In genomic region chr16:57893217-57893558, GRCh38 we compare ENCODE assay signal across 20 cellular contexts.
DNase-seq lines count a peak whose midpoint lies in the region; ATAC-seq and TF ChIP-seq lines count a peak whose summit lies in the region.
"Had no signal": no experiment of that assay in that cellular context is flagged by ENCODE, and none has a peak within 500 bp of the region (broad histone marks: within the 10 kb centered on the region; RNA-seq: fewer than 3 reads in every experiment).

No MANE protein-coding gene starts in this region.

- H3K4me3 ChIP-seq in Caco-2 (ENCODE audit: low read depth, low read length) (no peak overlapping the region), right lobe of liver (peak overlapping the region in 2 of 3 donors; percentile 8 to 14), spleen (peak overlapping the region in 2 of 8 donors; percentile 6 to 33)
- H3K4me3 ChIP-seq: psoas muscle, tibial artery had no signal

- H3K4me1 Mint-ChIP-seq in Caco-2 (ENCODE audit: low read depth, unreplicated experiment), result peaks cover 42% of the 10 kb centered on the region

- no peaks in the 10 kb centered on the region for H3K9me3 ChIP-seq in Caco-2
- no peaks in the 10 kb centered on the region for H3K9me3 ChIP-seq in right lobe of liver
- no peaks in the 10 kb centered on the region for H3K9me3 ChIP-seq in spleen
- H3K9me3 ChIP-seq: psoas muscle, tibial artery had no signal

- peaks cover 33% of the 10 kb centered on the region for H3K4me1 ChIP-seq in Caco-2
- H3K4me1 ChIP-seq in right lobe of liver, result peaks cover 0 to 66% (median 41%) of the 10 kb centered on the region in 4 donors
- H3K4me1 ChIP-seq in spleen, result peaks cover 5 to 69% (median 26%) of the 10 kb centered on the region in 6 donors
- H3K4me1 ChIP-seq: psoas muscle, tibial artery had no signal

- TF ChIP-seq POLR2A in right lobe of liver (IDR thresholded peaks at IDR 0.05) (no peak), spleen (IDR thresholded peaks at IDR 0.05) (no peak)

- H3K36me3 ChIP-seq in Caco-2 (ENCODE audit: control insufficient read depth, insufficient read depth, low read length) (no peaks in the 10 kb centered on the region), right lobe of liver (no peaks in the 10 kb centered on the region), spleen (no peaks in the 10 kb centered on the region)
- H3K36me3 ChIP-seq: tibial artery had no signal

- H3K27ac Mint-ChIP-seq in Caco-2 (ENCODE audit: unreplicated experiment), result peak overlapping the region; percentile 11
- H3K27ac Mint-ChIP-seq: activated CD8-positive, alpha-beta T cell treated with anti-CD3 and anti-CD28 coated beads for 36 hours; activated naive CD8-positive, alpha-beta T cell; activated T-cell treated with anti-CD3 and anti-CD28 coated beads, Interleukin-2, amount 50 U/mL, for 72 hours had no signal

- H3K9me3 Mint-ChIP-seq in Caco-2 (ENCODE audit: unreplicated experiment), result no peaks in the 10 kb centered on the region
- H3K9me3 Mint-ChIP-seq: activated CD8-positive, alpha-beta T cell treated with anti-CD3 and anti-CD28 coated beads for 36 hours; activated T-cell treated with anti-CD3 and anti-CD28 coated beads, Interleukin-2, amount 50 U/mL, for 72 hours; naive thymus-derived CD8-positive, alpha-beta T cell had no signal

- POLR2A ChIA-PET in Caco-2 (lab: Charles Lee), result interaction anchor here (0.7 kb wide), 1 partner anchor 210 kb away, joined by 3 read pairs; no protein-coding TSS in a partner anchor

- H3K4me3 Mint-ChIP-seq in Caco-2 (ENCODE audit: unreplicated experiment), result no peak overlapping the region
- H3K4me3 Mint-ChIP-seq: activated CD8-positive, alpha-beta T cell treated with anti-CD3 and anti-CD28 coated beads for 36 hours; activated naive CD8-positive, alpha-beta T cell; activated T-cell treated with anti-CD3 and anti-CD28 coated beads, Interleukin-2, amount 50 U/mL, for 72 hours had no signal

- CTCF ChIA-PET in Caco-2 (lab: Charles Lee), result no interaction called here

- TF ChIP-seq CTCF in Caco-2 (IDR thresholded peaks at IDR 0.05; ENCODE audit: insufficient read depth in 1 of 2, low read depth in 1 of 2, low read length in 1 of 2, severe bottlenecking in 1 of 2, unreplicated experiment in 1 of 2) (no peak), right lobe of liver (IDR thresholded peaks at IDR 0.05) (no peak), spleen (IDR thresholded peaks at IDR 0.05 in 8 of 11, conservative IDR thresholded peaks at IDR 0.05 in 3 of 11) (no peak)

- no TSS peak for BruUV-seq in Caco-2 (replicated peaks; lab: Mats Ljungman, UMichigan)

- DNase-seq in Caco-2 (no peak), astrocyte of the hippocampus (ENCODE audit: low read depth, low spot score) (peak; percentile 23), right lobe of liver (no peak), spleen (no peak), amygdala (lab: John Stamatoyannopoulos, UW) (no peak), sciatic nerve (ENCODE audit: low spot score) (no peak), HuH-7 (ENCODE audit: low spot score) (no peak)
- DNase-seq in stimulated activated CD4-positive, alpha-beta T cell treated with anti-CD3 and anti-CD28 coated beads, Interleukin-12 subunit alpha, Interleukin-12 subunit beta, amount 100 ng/mL, for 4 hours, result no peak
- DNase-seq: activated CD4-positive, CD25-positive, alpha-beta regulatory T cell; activated CD8-positive, alpha-beta T cell treated with anti-CD3 and anti-CD28 coated beads for 36 hours; activated T-cell treated with anti-CD3 and anti-CD28 coated beads, Interleukin-2, amount 50 U/mL, for 72 hours; COR-L47; Karpas-422; NCI-H1105 treated with DMSO at 0.1 percent for 48 hours; NCI-H524 treated with DMSO at 0.1 percent for 48 hours; psoas muscle; SIG-M5; tibial artery had no signal

- WGBS in right lobe of liver (ENCODE audit: insufficient coverage, low coverage, low lambda C conversion rate, missing lambda C conversion rate), result 18% methylated on average over 3 of the region's 5 CpGs
- 88 to 96% (median 92%) methylated on average over 5 of the region's 5 CpGs for WGBS in spleen, 5 donors

- H3K27ac ChIP-seq in right lobe of liver, result peak overlapping the region; percentile 87 to 96 (median 95)
- H3K27ac ChIP-seq in spleen, result peak overlapping the region in 7 of 8 donors; percentile 64 to 93 (median 86)
- H3K27ac ChIP-seq: psoas muscle, tibial artery had no signal

- ATAC-seq in right lobe of liver, result no peak
- ATAC-seq in sciatic nerve, result no peak
- ATAC-seq: activated CD8-positive, alpha-beta T cell treated with anti-CD3 and anti-CD28 coated beads for 36 hours; activated T-cell treated with anti-CD3 and anti-CD28 coated beads, Interleukin-2, amount 50 U/mL, for 72 hours; naive thymus-derived CD8-positive, alpha-beta T cell had no signal

- H3K27me3 Mint-ChIP-seq in Caco-2 (ENCODE audit: insufficient read depth, unreplicated experiment), result no peaks in the 10 kb centered on the region

- H3K27me3 ChIP-seq in Caco-2 (replicated peaks; ENCODE audit: control insufficient read depth, insufficient read depth, low read length), result no peaks in the 10 kb centered on the region
- H3K27me3 ChIP-seq in right lobe of liver, result no peaks in the 10 kb centered on the region
- peaks cover 0 to 16% (median 0%) of the 10 kb centered on the region in 7 donors for H3K27me3 ChIP-seq in spleen (replicated peaks in 1 of 7)

- intact Hi-C loops in Caco-2 (cut with micrococcal nuclease; ENCODE audit: unreplicated experiment), result loop anchor here (5.0 kb wide), 1 partner anchor 136 kb away; no protein-coding TSS in a partner anchor
- intact Hi-C loops in right lobe of liver (cut with DNase I), result no loop called here
- intact Hi-C loops in spleen (cut with DNase I; ENCODE audit: low total_unique reads), result no loop called here
- intact Hi-C loops in sciatic nerve (cut with DNase I), result no loop called here

- H3K36me3 Mint-ChIP-seq in Caco-2 (ENCODE audit: insufficient read depth, unreplicated experiment), result no peaks in the 10 kb centered on the region
- H3K36me3 Mint-ChIP-seq: activated naive CD8-positive, alpha-beta T cell had no signal
